ENCODE assay signal across 9 cellular contexts in the genomic region with DNA sequence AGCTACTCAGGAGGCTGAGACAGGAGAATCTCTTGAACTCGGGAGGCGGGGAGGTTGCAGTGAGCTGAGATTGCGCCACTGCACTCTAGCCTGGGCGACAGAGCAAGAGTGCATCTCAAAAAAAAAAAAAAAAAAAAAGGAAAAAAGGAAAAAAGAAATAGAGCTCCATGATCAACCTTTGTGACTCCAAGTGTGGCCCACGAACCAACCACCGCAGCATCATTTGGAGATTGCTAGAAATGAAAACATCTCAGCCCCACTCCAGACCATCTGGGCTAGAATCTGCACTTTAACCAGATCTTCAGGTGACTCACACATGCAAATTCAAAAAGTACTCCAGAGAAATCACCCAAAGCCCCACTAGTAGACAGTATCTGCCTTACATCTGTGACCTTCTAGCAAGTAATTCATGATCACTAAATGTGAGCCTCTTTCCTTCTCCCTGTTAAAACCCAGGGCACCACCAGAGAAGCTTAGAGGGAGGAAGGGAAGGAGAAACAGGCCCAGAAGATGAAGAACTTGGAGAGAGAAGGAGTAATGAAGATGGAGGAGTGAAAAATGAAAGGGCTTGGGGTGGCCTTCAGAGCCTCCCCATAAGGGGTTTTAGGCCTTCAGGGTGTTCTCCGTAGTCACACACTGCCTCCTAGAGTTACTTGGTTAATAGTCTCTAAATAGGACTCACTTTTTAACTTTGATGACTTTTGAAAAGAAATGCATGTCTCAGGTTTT.
DNase-seq lines count a peak whose midpoint lies in the region; ATAC-seq and TF ChIP-seq lines count a peak whose summit lies in the region.
"Had no signal": no experiment of that assay in that cellular context is flagged by ENCODE, and none has a peak within 500 bp of the region (broad histone marks: within the 10 kb centered on the region; RNA-seq: fewer than 3 reads in every experiment).

No MANE protein-coding gene starts in this region.

- no peaks in the 10 kb centered on the region for H3K9me3 Mint-ChIP-seq in natural killer cell

- intact Hi-C loops in dorsolateral prefrontal cortex (cut with DNase I) = no loop called here
- intact Hi-C loops in natural killer cell (cut with micrococcal nuclease) = loop anchor here (1.0 kb wide), 1 partner anchor 129 kb away; no protein-coding TSS in a partner anchor

- H3K27ac Mint-ChIP-seq in T-helper 17 cell (peak overlapping the region; percentile 24), natural killer cell (no peak overlapping the region)
- H3K27ac Mint-ChIP-seq: nephron had no signal

- POLR2A ChIA-PET in HEK293 (lab: Yijun Ruan, JAX) = no interaction called here

- WGBS in smooth muscle cell (ENCODE audit: low lambda C conversion rate) = 94% methylated on average over 4 of the region's 7 CpGs

- TF ChIP-seq CTCF in HEK293 (tag by site-specific recombination; IDR thresholded peaks at IDR 0.05) (no peak), dorsolateral prefrontal cortex (IDR thresholded peaks at IDR 0.05 in 54 of 56, conservative IDR thresholded peaks at IDR 0.05 in 2 of 56; ENCODE audit: low read depth in 1 of 56, partially characterized antibody in 56 of 56) (peak in 49 of 56 donors; percentile 9 to 66 (median 39)), natural killer cell (IDR thresholded peaks at IDR 0.05) (peak; percentile 44), smooth muscle cell (IDR thresholded peaks at IDR 0.05; ENCODE audit: borderline replicate concordance, insufficient read depth, poor library complexity, severe bottlenecking) (no peak)

- no peaks in the 10 kb centered on the region for H3K4me1 ChIP-seq in HEK293 (ENCODE audit: control insufficient read depth, insufficient read depth, low read length)
- H3K4me1 ChIP-seq in smooth muscle cell (ENCODE audit: low read depth) = no peaks in the 10 kb centered on the region

- CTCF ChIA-PET in HEK293 (lab: Yijun Ruan, JAX) = interaction anchor here (0.6 to 0.8 kb wide), 7 partner anchors 33 to 685 kb away, joined by 3 to 4 read pairs (median 3); no protein-coding TSS in a partner anchor

- H3K36me3 Mint-ChIP-seq in T-helper 17 cell (ENCODE audit: low read depth) (no peaks in the 10 kb centered on the region), natural killer cell (no peaks in the 10 kb centered on the region)

- DNase-seq in GM03348 (ENCODE audit: low spot score) (peak; percentile 39), T-helper 17 cell (peak in 1 of 3 donors; percentile 10), dorsolateral prefrontal cortex (no peak), natural killer cell (no peak), smooth muscle cell (lab: John Stamatoyannopoulos, UW; ENCODE audit: unreplicated experiment) (no peak)

- H3K9me3 ChIP-seq in HEK293 (ENCODE audit: control insufficient read depth, insufficient read depth, low read depth, low read length) (no peaks in the 10 kb centered on the region), T-helper 17 cell (ENCODE audit: control insufficient read depth, low read length, poor library complexity, severe bottlenecking) (no peaks in the 10 kb centered on the region), smooth muscle cell (replicated peaks; ENCODE audit: low read depth) (no peaks in the 10 kb centered on the region)

- H3K4me2 ChIP-seq in smooth muscle cell = no peak overlapping the region

- no peak overlapping the region for H3K27ac ChIP-seq in HEK293 (ENCODE audit: extremely low read depth, low read depth, low read length)
- H3K27ac ChIP-seq in dorsolateral prefrontal cortex = no peak overlapping the region
- no peak overlapping the region for H3K27ac ChIP-seq in smooth muscle cell (ENCODE audit: low read depth)

- no peaks in the 10 kb centered on the region for H3F3A ChIP-seq in smooth muscle cell (ENCODE audit: low read depth)

- no peak overlapping the region for H2AFZ ChIP-seq in smooth muscle cell (ENCODE audit: low read depth)

- no peaks in the 10 kb centered on the region for H3K27me3 ChIP-seq in dorsolateral prefrontal cortex
- no peaks in the 10 kb centered on the region for H3K27me3 ChIP-seq in smooth muscle cell (ENCODE audit: low read depth)

- peak; percentile 95 for ATAC-seq in T-helper 17 cell
- ATAC-seq in natural killer cell = peak; percentile 87 to 98 (median 92)
- ATAC-seq in HG02623 (IDR thresholded peaks at IDR 0.05; ENCODE audit: unreplicated experiment) = no peak
- ATAC-seq in GM21737 (IDR thresholded peaks at IDR 0.05; ENCODE audit: unreplicated experiment) = no peak

- no peaks in the 10 kb centered on the region for H4K20me1 ChIP-seq in smooth muscle cell (ENCODE audit: low read depth)

- no peaks in the 10 kb centered on the region for H3K79me2 ChIP-seq in smooth muscle cell (ENCODE audit: low read depth)

- peaks cover 3% of the 10 kb centered on the region for H3K4me1 Mint-ChIP-seq in T-helper 17 cell
- H3K4me1 Mint-ChIP-seq in natural killer cell = peaks cover 6 to 7% of the 10 kb centered on the region in 2 donors
- H3K4me1 Mint-ChIP-seq: nephron had no signal

- H3K27me3 Mint-ChIP-seq in T-helper 17 cell = peaks cover 3% of the 10 kb centered on the region
- H3K27me3 Mint-ChIP-seq in natural killer cell (ENCODE audit: low read depth in 2 of 2) = peaks cover 0 to 8% of the 10 kb centered on the region in 2 donors

- H3K9ac ChIP-seq in smooth muscle cell (ENCODE audit: low read depth) = no peak overlapping the region

- no peak overlapping the region for H3K4me3 ChIP-seq in HEK293 (ENCODE audit: low read depth, low read length)
- H3K4me3 ChIP-seq in dorsolateral prefrontal cortex = no peak overlapping the region
- H3K4me3 ChIP-seq in smooth muscle cell = no peak overlapping the region

- H3K36me3 ChIP-seq in HEK293 (ENCODE audit: control insufficient read depth in 2 of 2, insufficient read depth in 1 of 2, low read length in 2 of 2) = no peaks in the 10 kb centered on the region
- H3K36me3 ChIP-seq in smooth muscle cell (ENCODE audit: low read depth) = no peaks in the 10 kb centered on the region

- no peak overlapping the region for H3K4me3 Mint-ChIP-seq in T-helper 17 cell
- no peak overlapping the region for H3K4me3 Mint-ChIP-seq in natural killer cell
- H3K4me3 Mint-ChIP-seq: nephron had no signal

TF ChIP-seq in HEK293, 187 proteins besides CTCF, POLR2A, EP300 and RAD21:
- TF ChIP-seq ZNF138 (tag by site-specific recombination; IDR thresholded peaks at IDR 0.05; ENCODE audit: borderline replicate concordance) (no peak), ZNF621 (tag by site-specific recombination; IDR thresholded peaks at IDR 0.05) (no peak), ZNF23 (tag by site-specific recombination; IDR thresholded peaks at IDR 0.05; ENCODE audit: borderline replicate concordance) (no peak), ZNF654 (tag by site-specific recombination; IDR thresholded peaks at IDR 0.05; ENCODE audit: low read depth) (peak; percentile 11; the same call in 1 of the 2 replicates), ZNF48 (tag by site-specific recombination; IDR thresholded peaks at IDR 0.05) (no peak), ZNF785 (tag by site-specific recombination; IDR thresholded peaks at IDR 0.05) (no peak)

Comparison
In these comparisons a context has a peak if more than half of its experiments do, and no peak if none do; other contexts are left out.
1. CTCF ChIP-seq: peak in dorsolateral prefrontal cortex (49 of 56) and natural killer cell (single experiment); none in HEK293 (single experiment) and smooth muscle cell (single experiment).
2. ATAC-seq: peak in T-helper 17 cell (single experiment) and natural killer cell (3 of 3); none in HG02623 (single experiment) and GM21737 (single experiment).